1 cellular context compared by ENCODE assay signal in the genomic region with DNA sequence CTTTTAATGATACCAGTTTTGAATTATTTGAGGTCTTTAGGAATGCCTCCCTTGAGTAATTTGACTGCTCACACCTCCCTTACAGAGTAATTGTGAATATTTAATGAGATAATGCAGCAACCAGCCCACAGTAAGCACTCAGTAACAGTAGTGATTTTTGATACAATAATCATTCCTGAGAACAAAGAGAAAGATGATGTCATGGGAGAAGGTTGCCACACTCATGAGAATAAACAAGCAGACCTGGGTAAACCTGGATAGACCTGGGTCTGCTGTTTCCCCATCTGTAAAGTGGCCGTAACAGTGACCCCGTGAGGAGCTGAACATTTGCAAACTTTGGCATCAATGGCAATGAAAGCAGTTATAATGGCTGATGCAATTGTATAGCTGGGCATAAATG.
TF ChIP-seq lines count a peak whose summit lies in the region.

No MANE protein-coding gene starts in this region.

TF ChIP-seq in HepG2, 621 proteins besides CTCF, POLR2A, EP300 and RAD21:
- TF ChIP-seq ATF7 (IDR thresholded peaks at IDR 0.05), result peak; percentile 54
- TF ChIP-seq ATF7 (CRISPR knock-in tag; IDR thresholded peaks at IDR 0.05), result no peak
- TF ChIP-seq, protein P1, sequence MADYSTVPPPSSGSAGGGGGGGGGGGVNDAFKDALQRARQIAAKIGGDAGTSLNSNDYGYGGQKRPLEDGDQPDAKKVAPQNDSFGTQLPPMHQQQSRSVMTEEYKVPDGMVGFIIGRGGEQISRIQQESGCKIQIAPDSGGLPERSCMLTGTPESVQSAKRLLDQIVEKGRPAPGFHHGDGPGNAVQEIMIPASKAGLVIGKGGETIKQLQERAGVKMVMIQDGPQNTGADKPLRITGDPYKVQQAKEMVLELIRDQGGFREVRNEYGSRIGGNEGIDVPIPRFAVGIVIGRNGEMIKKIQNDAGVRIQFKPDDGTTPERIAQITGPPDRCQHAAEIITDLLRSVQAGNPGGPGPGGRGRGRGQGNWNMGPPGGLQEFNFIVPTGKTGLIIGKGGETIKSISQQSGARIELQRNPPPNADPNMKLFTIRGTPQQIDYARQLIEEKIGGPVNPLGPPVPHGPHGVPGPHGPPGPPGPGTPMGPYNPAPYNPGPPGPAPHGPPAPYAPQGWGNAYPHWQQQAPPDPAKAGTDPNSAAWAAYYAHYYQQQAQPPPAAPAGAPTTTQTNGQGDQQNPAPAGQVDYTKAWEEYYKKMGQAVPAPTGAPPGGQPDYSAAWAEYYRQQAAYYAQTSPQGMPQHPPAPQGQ (CRISPR knock-in tag; IDR thresholded peaks at IDR 0.05; ENCODE audit: borderline replicate concordance), result no peak
